9 cellular contexts compared by ENCODE assay signal in genomic region chr2:51710222-51710621, GRCh38.
A peak's percentile ranks its signal among the peaks of the same experiment; 100 is the strongest.
DNase-seq lines count a peak whose midpoint lies in the region; TF ChIP-seq lines count a peak whose summit lies in the region.
"Had no signal": no experiment of that assay in that cellular context is flagged by ENCODE, and none has a peak within 500 bp of the region (broad histone marks: within the 10 kb centered on the region; RNA-seq: fewer than 3 reads in every experiment).

No MANE protein-coding gene starts in this region.

- no peaks in the 10 kb centered on the region for H3K9me3 ChIP-seq in DOHH2 (ENCODE audit: control insufficient read depth, insufficient read depth, low read length)
- H3K9me3 ChIP-seq in CD4-positive, alpha-beta memory T cell (ENCODE audit: control insufficient read depth in 1 of 2, low read length in 2 of 2) = no peaks in the 10 kb centered on the region

- POLR2A ChIA-PET in CD4-positive, alpha-beta memory T cell (lab: Charles Lee; ENCODE audit: partially characterized antibody) = no interaction called here

- H3K36me3 ChIP-seq in DOHH2 (ENCODE audit: control insufficient read depth, low read length) = no peaks in the 10 kb centered on the region
- H3K36me3 ChIP-seq in CD4-positive, alpha-beta memory T cell (ENCODE audit: insufficient read depth, low read length) = no peaks in the 10 kb centered on the region
- H3K36me3 ChIP-seq: SJCRH30 had no signal

- H3K27me3 Mint-ChIP-seq in CD4-positive, alpha-beta memory T cell = no peaks in the 10 kb centered on the region

- no peaks in the 10 kb centered on the region for H4K20me1 ChIP-seq in DOHH2 (ENCODE audit: control insufficient read depth, insufficient read depth, low read depth, low read length)

- H3K9me2 ChIP-seq in DOHH2 (replicated peaks; ENCODE audit: control insufficient read depth, low read length) = no peaks in the 10 kb centered on the region

- intact Hi-C loops in CD4-positive, alpha-beta memory T cell (cut with micrococcal nuclease) = no loop called here

- H3K27ac ChIP-seq in DOHH2 (ENCODE audit: low read depth, low read length) (no peak overlapping the region), caudate nucleus (ENCODE audit: low read depth, low read length) (no peak overlapping the region)
- no peak overlapping the region for H3K27ac ChIP-seq in CD4-positive, alpha-beta memory T cell (ENCODE audit: low read depth, low read length)
- H3K27ac ChIP-seq: SJCRH30 had no signal

- no peaks in the 10 kb centered on the region for H3K27me3 ChIP-seq in DOHH2 (ENCODE audit: control insufficient read depth, low read length)
- no peaks in the 10 kb centered on the region for H3K27me3 ChIP-seq in CD4-positive, alpha-beta memory T cell (ENCODE audit: insufficient read depth, low read length)

- H3K4me1 ChIP-seq in DOHH2 (ENCODE audit: control insufficient read depth, low read length) = no peaks in the 10 kb centered on the region
- H3K4me1 ChIP-seq in CD4-positive, alpha-beta memory T cell (ENCODE audit: insufficient read depth, low read length) = no peaks in the 10 kb centered on the region
- H3K4me1 ChIP-seq: SJCRH30 had no signal

- H3K27ac Mint-ChIP-seq in CD4-positive, alpha-beta memory T cell = no peak overlapping the region

- no peaks in the 10 kb centered on the region for H3K36me3 Mint-ChIP-seq in CD4-positive, alpha-beta memory T cell

- no peak overlapping the region for H3K4me3 ChIP-seq in DOHH2 (ENCODE audit: low read length)
- H3K4me3 ChIP-seq in CD4-positive, alpha-beta memory T cell (ENCODE audit: low read length in 2 of 2) = no peak overlapping the region
- H3K4me3 ChIP-seq: SJCRH30 had no signal

- no peak overlapping the region for H3K4me3 Mint-ChIP-seq in CD4-positive, alpha-beta memory T cell

- CTCF ChIA-PET in CD4-positive, alpha-beta memory T cell (lab: Charles Lee; ENCODE audit: partially characterized antibody) = no interaction called here

- no peaks in the 10 kb centered on the region for H3F3A ChIP-seq in DOHH2 (ENCODE audit: control insufficient read depth, insufficient read depth)

- no peaks in the 10 kb centered on the region for H3K4me1 Mint-ChIP-seq in CD4-positive, alpha-beta memory T cell

- no peak overlapping the region for H3K4me2 ChIP-seq in DOHH2 (ENCODE audit: low read length)

- peaks cover 0 to 42% (median 12%) of the 10 kb centered on the region in 8 donors for H3K9me3 Mint-ChIP-seq in CD4-positive, alpha-beta memory T cell

- H3K79me2 ChIP-seq in DOHH2 (ENCODE audit: control insufficient read depth, low read length) = no peaks in the 10 kb centered on the region

- peak; percentile 71 for TF ChIP-seq CTCF in DOHH2 (IDR thresholded peaks at IDR 0.05; ENCODE audit: low read depth, low read length, poor library complexity, severe bottlenecking)

- DNase-seq in H4 (ENCODE audit: low spot score) (peak; percentile 2), NCI-H2171 treated with DMSO at 0.1 percent for 48 hours (lab: John Stamatoyannopoulos, UW) (peak; percentile 42), iPS DF 19.7 (ENCODE audit: low read depth, low spot score) (peak; percentile 15), caudate nucleus (lab: John Stamatoyannopoulos, UW) (no peak), OCI-M2 (lab: John Stamatoyannopoulos, UW; ENCODE audit: unreplicated experiment) (no peak)
- DNase-seq in CD4-positive, alpha-beta memory T cell = no peak
- DNase-seq in stimulated activated CD4-positive, alpha-beta T cell treated with anti-CD3 and anti-CD28 coated beads, Interleukin-15, amount 100 ng/mL, for 24 hours = no peak

Comparison
In these comparisons a context has a peak if more than half of its experiments do, and no peak if none do; other contexts are left out.
1. DNase-seq: peak in H4 (single experiment), NCI-H2171 treated with DMSO at 0.1 percent for 48 hours (single experiment) and iPS DF 19.7 (single experiment); none in CD4-positive, alpha-beta memory T cell (0 of 5), stimulated activated CD4-positive, alpha-beta T cell treated with anti-CD3 and anti-CD28 coated beads, Interleukin-15, amount 100 ng/mL, for 24 hours (single experiment), caudate nucleus (0 of 61) and OCI-M2 (single experiment).